Comparison of ENCODE assay signal across 8 cellular contexts in the genomic region with DNA sequence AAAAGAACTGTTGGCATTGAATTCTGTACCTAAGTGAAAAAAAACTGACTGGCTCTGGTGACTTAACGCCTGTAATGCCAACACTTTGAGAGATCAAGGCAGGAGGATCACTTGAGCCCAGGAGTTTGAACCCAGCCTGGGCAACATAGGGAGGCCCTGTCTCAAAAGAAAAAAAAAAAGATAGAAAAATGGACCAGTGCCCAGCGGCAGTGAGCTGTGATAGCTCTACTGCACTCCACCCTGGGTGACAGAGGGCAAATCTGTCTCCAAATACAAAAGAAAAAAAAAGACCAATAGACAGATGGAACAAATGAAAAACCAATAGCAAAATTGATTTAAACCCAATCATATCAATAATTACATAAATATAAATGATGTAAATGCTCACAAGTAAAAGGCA. TPM values are rescaled to one million over a fixed set of nuclear protein-coding genes. Genes with fewer than 3 reads are reported as not detected.
DNase-seq lines count a peak whose midpoint lies in the region; ATAC-seq, FAIRE-seq and TF ChIP-seq lines count a peak whose summit lies in the region.
"Had no signal": no experiment of that assay in that cellular context is flagged by ENCODE, and none has a peak within 500 bp of the region (broad histone marks: within the 10 kb centered on the region; RNA-seq: fewer than 3 reads in every experiment).

No MANE protein-coding gene starts in this region.

- peaks cover 3 to 4% of the 10 kb centered on the region in 2 donors for H3K4me1 ChIP-seq in kidney (ENCODE audit: control insufficient read depth in 1 of 2, insufficient read depth in 1 of 2, low read depth in 1 of 2, low read length in 2 of 2)
- peaks cover 5% of the 10 kb centered on the region for H3K4me1 ChIP-seq in vagina

- intact Hi-C loops in kidney (cut with DNase I) (no loop called here), vagina (cut with DNase I) (no loop called here)

- H3K27ac ChIP-seq in kidney (ENCODE audit: low read depth in 2 of 2, low read length in 2 of 2) = peak overlapping the region; percentile 67 to 70
- H3K27ac ChIP-seq in vagina = no peak overlapping the region

- DNase-seq in stimulated activated naive CD8-positive, alpha-beta T cell treated with anti-CD3 and anti-CD28 coated beads, Interleukin-15, Interleukin-2, amounts not matched to agents 100 U/mL and 50 U/mL, for 24 hours = no peak
- no peak for DNase-seq in kidney
- no peak for DNase-seq in vagina (ENCODE audit: extremely low spot score in 2 of 2)
- DNase-seq in Ammon's horn (ENCODE audit: low spot score) = no peak
- DNase-seq: DMS153, NCI-H1092 had no signal

- peaks cover under 1% of the 10 kb centered on the region in 2 donors for H3K9me3 ChIP-seq in kidney (ENCODE audit: control insufficient read depth in 1 of 2, low read length in 2 of 2)
- no peaks in the 10 kb centered on the region for H3K9me3 ChIP-seq in vagina

- H3K4me3 Mint-ChIP-seq in stimulated activated naive CD8-positive, alpha-beta T cell treated with anti-CD3 and anti-CD28 coated beads, Interleukin-15, Interleukin-2, amounts not matched to agents 100 ng/mL and 50 ng/mL, for 24 hours = peak overlapping the region; percentile 54

- H3K27me3 ChIP-seq in vagina = no peaks in the 10 kb centered on the region

- H3K4me3 ChIP-seq in kidney (ENCODE audit: low read length in 2 of 2) (peak overlapping the region; percentile 62 to 78), vagina (peak overlapping the region; percentile 39 to 42)

- H3K9me3 Mint-ChIP-seq in stimulated activated naive CD8-positive, alpha-beta T cell treated with anti-CD3 and anti-CD28 coated beads, Interleukin-15, Interleukin-2, amounts not matched to agents 100 ng/mL and 50 ng/mL, for 24 hours = peaks cover 3% of the 10 kb centered on the region

- TF ChIP-seq CTCF in kidney (IDR thresholded peaks at IDR 0.05; ENCODE audit: borderline replicate concordance, extremely low read depth, insufficient read depth) (no peak), vagina (IDR thresholded peaks at IDR 0.05) (no peak)

- no peak overlapping the region for H3K27ac Mint-ChIP-seq in stimulated activated naive CD8-positive, alpha-beta T cell treated with anti-CD3 and anti-CD28 coated beads, Interleukin-15, Interleukin-2, amounts not matched to agents 100 ng/mL and 50 ng/mL, for 24 hours

- peak overlapping the region in 1 of 2 donors; percentile 56 for H3K9ac ChIP-seq in kidney (ENCODE audit: low read length in 2 of 2)

- no peak for FAIRE-seq in kidney (lab: Jason Lieb, UNC)

- ATAC-seq in stimulated activated naive CD8-positive, alpha-beta T cell treated with anti-CD3 and anti-CD28 coated beads, Interleukin-15, Interleukin-2, amounts not matched to agents 100 U/mL and 50 U/mL, for 24 hours = no peak
- ATAC-seq in GM18520 (IDR thresholded peaks at IDR 0.05; ENCODE audit: unreplicated experiment) = no peak

- no peak for TF ChIP-seq POLR2A in vagina (IDR thresholded peaks at IDR 0.05)

- H3K27me3 Mint-ChIP-seq in stimulated activated naive CD8-positive, alpha-beta T cell treated with anti-CD3 and anti-CD28 coated beads, Interleukin-15, Interleukin-2, amounts not matched to agents 100 ng/mL and 50 ng/mL, for 24 hours = peaks cover 19% of the 10 kb centered on the region

- peaks cover 3% of the 10 kb centered on the region for H3K36me3 Mint-ChIP-seq in stimulated activated naive CD8-positive, alpha-beta T cell treated with anti-CD3 and anti-CD28 coated beads, Interleukin-15, Interleukin-2, amounts not matched to agents 100 ng/mL and 50 ng/mL, for 24 hours (ENCODE audit: low read depth)

- peaks cover 8% of the 10 kb centered on the region for H3K4me1 Mint-ChIP-seq in stimulated activated naive CD8-positive, alpha-beta T cell treated with anti-CD3 and anti-CD28 coated beads, Interleukin-15, Interleukin-2, amounts not matched to agents 100 ng/mL and 50 ng/mL, for 24 hours (ENCODE audit: low read depth)

- H3K36me3 ChIP-seq in kidney (ENCODE audit: control insufficient read depth in 1 of 2, insufficient read depth in 2 of 2, low read length in 2 of 2) (no peaks in the 10 kb centered on the region), vagina (no peaks in the 10 kb centered on the region)

RNA-seq across cellular contexts. Expression of gene AKR7A3, which starts 0.7 kb away (rescaled TPM):
- total RNA-seq in kidney = 6.2 TPM
- polyA plus RNA-seq in kidney (ENCODE audit: insufficient read depth, low read depth, low replicate concordance) = 108 TPM
- total RNA-seq in vagina = 4.2 TPM

RNA-seq across cellular contexts. Expression of gene AKR7A2, which starts 22.7 kb away (rescaled TPM):
- 53.1 TPM for total RNA-seq in kidney
- 139 TPM for polyA plus RNA-seq in kidney (ENCODE audit: insufficient read depth, low read depth, low replicate concordance)
- total RNA-seq in vagina = 63.8 TPM

RNA-seq across cellular contexts. Expression of gene SLC66A1, which starts 22.9 kb away (rescaled TPM):
- total RNA-seq in kidney (12.2 TPM), vagina (21.4 TPM)
- polyA plus RNA-seq in kidney (ENCODE audit: insufficient read depth, low read depth, low replicate concordance) = 14.7 TPM

RNA-seq across cellular contexts. Expression of gene MRTO4, which starts 37.6 kb away (rescaled TPM):
- 24.5 TPM for total RNA-seq in kidney
- 18.6 TPM for polyA plus RNA-seq in kidney (ENCODE audit: insufficient read depth, low read depth, low replicate concordance)
- total RNA-seq in vagina = 19.2 TPM

RNA-seq across cellular contexts. Expression of gene EMC1, which starts 37.9 kb away (rescaled TPM):
- total RNA-seq in kidney = 42.0 TPM
- 14.7 TPM for polyA plus RNA-seq in kidney (ENCODE audit: insufficient read depth, low read depth, low replicate concordance)
- 28.0 TPM for total RNA-seq in vagina
